In genomic region chr1:11869104-11869503, GRCh38 we compare ENCODE assay signal across 11 cellular contexts. TPM values are rescaled to one million over a fixed set of nuclear protein-coding genes. Genes with fewer than 3 reads are reported as not detected.
"Had no signal": no experiment of that assay in that cellular context is flagged by ENCODE, and none has a peak within 500 bp of the region (broad histone marks: within the 10 kb centered on the region; RNA-seq: fewer than 3 reads in every experiment).

No MANE protein-coding gene starts in this region.

- H3K36me3 ChIP-seq: HAP-1 had no signal

- H3K9me3 ChIP-seq: HAP-1 had no signal

- H3K9ac ChIP-seq: GM23248 had no signal

- H3K4me2 ChIP-seq: GM23338 had no signal

- ATAC-seq: GM23338, HCT116 had no signal

- H3K4me1 ChIP-seq: HAP-1 had no signal

- H2AFZ ChIP-seq: GM23248, GM23338 had no signal

- DNase-seq: GM23248, GOT3, H7, H9, HCEC 1CT, HFFc6 had no signal

- H3K27ac ChIP-seq: GM23248 had no signal

- FAIRE-seq: H54 had no signal

- H3K4me3 ChIP-seq: GM23248, GM23338, HAP-1 had no signal

RNA-seq across cellular contexts. Expression of gene NPPB, which starts 10.4 kb away (rescaled TPM):
- total RNA-seq: GM23248, GM23338, H4, HFFc6 had no signal
- polyA plus RNA-seq: GM23248 had no signal

RNA-seq across cellular contexts. Expression of gene NPPA, which starts 21.5 kb away (rescaled TPM):
- total RNA-seq: GM23248, GM23338, H4, H7, H9, HFFc6 had no signal
- polyA plus RNA-seq: GM23248 had no signal
